Comparison of ENCODE assay signal across 8 cellular contexts in genomic region chr11:36509265-36509664, GRCh38. TPM values are rescaled to one million over a fixed set of nuclear protein-coding genes. Genes with fewer than 3 reads are reported as not detected.
A peak's percentile ranks its signal among the peaks of the same experiment; 100 is the strongest.
DNase-seq lines count a peak whose midpoint lies in the region; ATAC-seq, FAIRE-seq and TF ChIP-seq lines count a peak whose summit lies in the region.

No MANE protein-coding gene starts in this region.

- peaks cover 3% of the 10 kb centered on the region; the same call in 1 of the 2 replicates for H4K20me1 ChIP-seq in GM23338 (replicated peaks; ENCODE audit: insufficient read depth)

- no peaks in the 10 kb centered on the region for H3K4me1 ChIP-seq in GM23338 (ENCODE audit: insufficient read depth)
- H3K4me1 ChIP-seq in breast epithelium: peaks cover 0 to 4% of the 10 kb centered on the region in 2 donors
- peaks cover 5% of the 10 kb centered on the region in 2 donors for H3K4me1 ChIP-seq in kidney (ENCODE audit: control insufficient read depth in 1 of 2, insufficient read depth in 1 of 2, low read depth in 1 of 2, low read length in 2 of 2)

- intact Hi-C loops in breast epithelium (cut with DNase I; ENCODE audit: low total_unique reads): no loop called here
- intact Hi-C loops in kidney (cut with DNase I): no loop called here

- peaks cover 9% of the 10 kb centered on the region for H3K27me3 Mint-ChIP-seq in GM23338 (ENCODE audit: insufficient read depth, low read depth, poor library complexity)

- no peak overlapping the region for H3K27ac Mint-ChIP-seq in GM23338

- H3K4me1 Mint-ChIP-seq in GM23338: peaks cover 10% of the 10 kb centered on the region; the same call in 2 of the 3 replicates

- H3K36me3 ChIP-seq in GM23338 (ENCODE audit: insufficient read depth) (no peaks in the 10 kb centered on the region), breast epithelium (no peaks in the 10 kb centered on the region), kidney (ENCODE audit: control insufficient read depth in 1 of 2, insufficient read depth in 2 of 2, low read length in 2 of 2) (no peaks in the 10 kb centered on the region)

- no peaks in the 10 kb centered on the region for H3K9me2 ChIP-seq in GM23338 (ENCODE audit: insufficient read depth)

- H3K27me3 ChIP-seq in GM23338 (ENCODE audit: insufficient read depth) (peaks cover 9% of the 10 kb centered on the region; the same call in 1 of the 2 replicates), breast epithelium (no peaks in the 10 kb centered on the region)

- H3K27ac ChIP-seq in GM23338 (ENCODE audit: low read depth) (no peak overlapping the region), breast epithelium (peak overlapping the region; percentile 90 to 97), kidney (ENCODE audit: low read depth in 2 of 2, low read length in 2 of 2) (peak overlapping the region; percentile 93 to 97)

- ATAC-seq in GM23338: peak; percentile 5; the same call in 1 of the 3 replicates
- no peak for ATAC-seq in HG02798 (IDR thresholded peaks at IDR 0.05; ENCODE audit: poor library complexity, unreplicated experiment)

- TF ChIP-seq POLR2A in breast epithelium (IDR thresholded peaks at IDR 0.05): no peak

- peak overlapping the region; percentile 77 for H3K4me2 ChIP-seq in GM23338

- H3K9ac ChIP-seq in kidney (ENCODE audit: low read length in 2 of 2): peak overlapping the region; percentile 74 to 95

- TF ChIP-seq CTCF in GM23338 (conservative IDR thresholded peaks at IDR 0.05; ENCODE audit: low read depth in 2 of 2) (no peak), breast epithelium (IDR thresholded peaks at IDR 0.05) (no peak), kidney (IDR thresholded peaks at IDR 0.05; ENCODE audit: borderline replicate concordance, extremely low read depth, insufficient read depth) (no peak)

- no peaks in the 10 kb centered on the region for H3K9me3 Mint-ChIP-seq in GM23338

- H2AFZ ChIP-seq in GM23338: peak overlapping the region; percentile 86

- H3K79me2 ChIP-seq in GM23338 (replicated peaks; ENCODE audit: insufficient read depth): peaks cover 16% of the 10 kb centered on the region

- H3K4me3 Mint-ChIP-seq in GM23338: peak overlapping the region; percentile 93

- H3K9me3 ChIP-seq in breast epithelium (peaks cover 5 to 7% of the 10 kb centered on the region in 2 donors), kidney (ENCODE audit: control insufficient read depth in 1 of 2, low read length in 2 of 2) (no peaks in the 10 kb centered on the region)

- H3K4me3 ChIP-seq in GM23338 (peak overlapping the region; percentile 91), breast epithelium (peak overlapping the region; percentile 79 to 98 (median 93)), kidney (ENCODE audit: low read length in 2 of 2) (peak overlapping the region; percentile 80 to 98)

- DNase-seq in EH (ENCODE audit: low read depth): peak; percentile 63
- DNase-seq in GM23338 (ENCODE audit: low spot score): peak; percentile 35
- peak; percentile 35 for DNase-seq in RKO (ENCODE audit: low spot score)
- no peak for DNase-seq in breast epithelium (ENCODE audit: low spot score in 2 of 2)
- no peak for DNase-seq in kidney
- DNase-seq in stimulated activated CD4-positive, alpha-beta T cell treated with anti-CD3 and anti-CD28 coated beads, Interleukin-4, amount 100 ng/mL, for 4 hours: peak; percentile 9 to 47
- no peak for DNase-seq in ecto neural progenitor cell (ENCODE audit: low spot score)

- no peak for FAIRE-seq in kidney (lab: Jason Lieb, UNC)

- no peaks in the 10 kb centered on the region; the same call in 1 of the 2 replicates for H3F3A ChIP-seq in GM23338 (replicated peaks; ENCODE audit: low read depth)

- H3K36me3 Mint-ChIP-seq in GM23338 (ENCODE audit: low read depth): no peaks in the 10 kb centered on the region

TF ChIP-seq in GM23338, 12 proteins besides CTCF, POLR2A, EP300 and RAD21 (continues in another document):
- TF ChIP-seq ZNF114 (CRISPR knock-in tag; IDR thresholded peaks at IDR 0.05) (no peak), EZH2 (IDR thresholded peaks at IDR 0.05; ENCODE audit: low read depth, unreplicated experiment) (no peak), REST (IDR thresholded peaks at IDR 0.05; ENCODE audit: unreplicated experiment) (no peak), POLR2AphosphoS5 (IDR thresholded peaks at IDR 0.05; ENCODE audit: low read depth) (no peak), STAT1 (IDR thresholded peaks at IDR 0.05; ENCODE audit: unreplicated experiment) (no peak), ETS1 (IDR thresholded peaks at IDR 0.05) (no peak), NANOG (IDR thresholded peaks at IDR 0.05; ENCODE audit: borderline replicate concordance) (no peak)

RNA-seq across cellular contexts. Expression of gene TRAF6, which starts 0.8 kb away (rescaled TPM):
- 6.4 and 10.5 TPM in 2 replicates for total RNA-seq in GM23338 (2014; rRNA removed; shearing (Covaris generic))
- polyA plus RNA-seq in GM23338 (2016; fragmentation: Nextera tagmentation; extraction: Ambion mirVana): 4.2 and 4.4 TPM in 2 replicates
- 10 to 100 TPM; 11.5 to 19.9 (median 16.8) TPM for total RNA-seq in breast epithelium
- total RNA-seq in kidney: 16.5 TPM
- 4.0 TPM for polyA plus RNA-seq in kidney (ENCODE audit: insufficient read depth, low read depth, low replicate concordance)

RNA-seq across cellular contexts. Expression of gene RAG1, which starts 58.5 kb away (rescaled TPM):
- 1.1 and 1.4 TPM in 2 replicates for total RNA-seq in GM23338 (2014; rRNA removed; shearing (Covaris generic))
- polyA plus RNA-seq in GM23338 (2016; fragmentation: Nextera tagmentation; extraction: Ambion mirVana) (0.26 and 0.89 TPM in 2 replicates), kidney (ENCODE audit: insufficient read depth, low read depth, low replicate concordance) (1.4 TPM)
- total RNA-seq in breast epithelium (1 to 10 TPM in 2 of 3 donors, under 1 TPM in 1; 0.32 to 1.5 (median 1.3) TPM), kidney (1.9 TPM)

Comparison
In these comparisons a context has a peak if more than half of its experiments do, and no peak if none do; other contexts are left out.
1. DNase-seq: peak in EH (single experiment), GM23338 (single experiment), RKO (single experiment) and stimulated activated CD4-positive, alpha-beta T cell treated with anti-CD3 and anti-CD28 coated beads, Interleukin-4, amount 100 ng/mL, for 4 hours (2 of 2); none in breast epithelium (0 of 2), kidney (single experiment) and ecto neural progenitor cell (single experiment).
2. Peak in every context shown above with its lines, with median percentiles within 50 percentile points of each other: H3K4me3 ChIP-seq.